11 cellular contexts compared by ENCODE assay signal in genomic region chr2:173359231-173359630, GRCh38. TPM values are rescaled to one million over a fixed set of nuclear protein-coding genes. Genes with fewer than 3 reads are reported as not detected.
DNase-seq lines count a peak whose midpoint lies in the region; ATAC-seq and TF ChIP-seq lines count a peak whose summit lies in the region.
"Had no signal": no experiment of that assay in that cellular context is flagged by ENCODE, and none has a peak within 500 bp of the region (broad histone marks: within the 10 kb centered on the region; RNA-seq: fewer than 3 reads in every experiment).

No MANE protein-coding gene starts in this region.

- H3K4me3 Mint-ChIP-seq in activated CD4-positive, alpha-beta memory T cell treated with anti-CD3 and anti-CD28 coated beads for 36 hours: no peak overlapping the region
- H3K4me3 Mint-ChIP-seq in naive thymus-derived CD8-positive, alpha-beta T cell: no peak overlapping the region
- H3K4me3 Mint-ChIP-seq: CD14-positive monocyte had no signal

- peaks cover 13% of the 10 kb centered on the region for H3K27me3 Mint-ChIP-seq in activated CD4-positive, alpha-beta memory T cell treated with anti-CD3 and anti-CD28 coated beads for 36 hours
- peaks cover 8 to 37% (median 21%) of the 10 kb centered on the region in 5 donors for H3K27me3 Mint-ChIP-seq in naive thymus-derived CD8-positive, alpha-beta T cell

- CTCF ChIA-PET in activated CD4-positive, alpha-beta memory T cell treated with anti-CD3 and anti-CD28 coated beads for 36 hours (lab: Charles Lee): no interaction called here
- CTCF ChIA-PET in RWPE1 (lab: Yijun Ruan, JAX): no interaction called here

- H3K4me3 ChIP-seq in Jurkat, Clone E6-1 (ENCODE audit: low read length): no peak overlapping the region

- ATAC-seq in GM19438 (IDR thresholded peaks at IDR 0.05; ENCODE audit: low read depth, unreplicated experiment): peak; percentile 47
- ATAC-seq in naive thymus-derived CD8-positive, alpha-beta T cell: no peak
- no peak for ATAC-seq in HG02973 (IDR thresholded peaks at IDR 0.05; ENCODE audit: unreplicated experiment)

- H3K4me1 Mint-ChIP-seq in activated CD4-positive, alpha-beta memory T cell treated with anti-CD3 and anti-CD28 coated beads for 36 hours (ENCODE audit: low read depth): peaks cover 36% of the 10 kb centered on the region
- H3K4me1 Mint-ChIP-seq in naive thymus-derived CD8-positive, alpha-beta T cell: peaks cover 2 to 16% (median 8%) of the 10 kb centered on the region in 4 donors

- no peaks in the 10 kb centered on the region for H3K9me3 Mint-ChIP-seq in activated CD4-positive, alpha-beta memory T cell treated with anti-CD3 and anti-CD28 coated beads for 36 hours
- no peaks in the 10 kb centered on the region for H3K9me3 Mint-ChIP-seq in naive thymus-derived CD8-positive, alpha-beta T cell
- H3K9me3 Mint-ChIP-seq: CD14-positive monocyte had no signal

- intact Hi-C loops in activated CD4-positive, alpha-beta memory T cell treated with anti-CD3 and anti-CD28 coated beads for 36 hours (cut with micrococcal nuclease): loop anchor here (1.0 to 10.0 kb wide), 4 partner anchors 71 to 603 kb away; no protein-coding TSS in a partner anchor

- no peak for TF ChIP-seq CTCF in RWPE1 (conservative IDR thresholded peaks at IDR 0.05; ENCODE audit: low read depth)

- H3K27ac Mint-ChIP-seq in activated CD4-positive, alpha-beta memory T cell treated with anti-CD3 and anti-CD28 coated beads for 36 hours: peak overlapping the region; percentile 64
- no peak overlapping the region for H3K27ac Mint-ChIP-seq in naive thymus-derived CD8-positive, alpha-beta T cell

- peaks cover 53% of the 10 kb centered on the region for H3K36me3 Mint-ChIP-seq in activated CD4-positive, alpha-beta memory T cell treated with anti-CD3 and anti-CD28 coated beads for 36 hours
- no peaks in the 10 kb centered on the region for H3K36me3 Mint-ChIP-seq in naive thymus-derived CD8-positive, alpha-beta T cell

- POLR2A ChIA-PET in activated CD4-positive, alpha-beta memory T cell treated with anti-CD3 and anti-CD28 coated beads for 36 hours (lab: Charles Lee): interaction anchor here (0.6 kb wide), 1 partner anchor 77 kb away, joined by 3 read pairs; no protein-coding TSS in a partner anchor
- POLR2A ChIA-PET in naive thymus-derived CD8-positive, alpha-beta T cell (lab: Charles Lee): no interaction called here
- POLR2A ChIA-PET in RWPE1 (lab: Yijun Ruan, JAX; ENCODE audit: low non-redundant PET): no interaction called here

- no peak overlapping the region for H3K27ac ChIP-seq in RWPE1

- DNase-seq in DMS79 (lab: John Stamatoyannopoulos, UW): peak; percentile 64
- peak; percentile 84 for DNase-seq in Jurkat, Clone E6-1 (ENCODE audit: low read depth, low spot score)
- DNase-seq in activated CD4-positive, alpha-beta memory T cell treated with anti-CD3 and anti-CD28 coated beads for 36 hours: no peak
- DNase-seq in naive thymus-derived CD8-positive, alpha-beta T cell: no peak
- no peak for DNase-seq in cortex of kidney (lab: John Stamatoyannopoulos, UW)
- DNase-seq in RWPE1 (ENCODE audit: low spot score): no peak
- DNase-seq: foreskin fibroblast, NCI-H1694 treated with DMSO at 0.1 percent for 48 hours had no signal

RNA-seq across cellular contexts. Expression of gene CDCA7, which starts 4.6 kb away (rescaled TPM):
- 176 TPM for polyA plus RNA-seq in Jurkat, Clone E6-1 (2012; ENCODE audit: insufficient read depth, insufficient read length)
- total RNA-seq in activated CD4-positive, alpha-beta memory T cell treated with anti-CD3 and anti-CD28 coated beads for 36 hours: 10 to 100 TPM; 59.9 to 64.1 TPM
- total RNA-seq in naive thymus-derived CD8-positive, alpha-beta T cell: under 1 TPM; 0.49 to 0.73 TPM
- 1 to 10 TPM in 1 of 3 donors, under 1 TPM in 2; 0.13 to 1.2 (median 0.70) TPM for polyA plus RNA-seq in naive thymus-derived CD8-positive, alpha-beta T cell

Comparison
In these comparisons a context has a peak if more than half of its experiments do, and no peak if none do; other contexts are left out.
1. DNase-seq: peak in DMS79 (single experiment) and Jurkat, Clone E6-1 (single experiment); none in activated CD4-positive, alpha-beta memory T cell treated with anti-CD3 and anti-CD28 coated beads for 36 hours (single experiment), naive thymus-derived CD8-positive, alpha-beta T cell (0 of 10), cortex of kidney (single experiment) and RWPE1 (single experiment).
2. RNA of gene CDCA7, which starts 4.6 kb away (total RNA-seq): 59.9 to 64.1 TPM in activated CD4-positive, alpha-beta memory T cell treated with anti-CD3 and anti-CD28 coated beads for 36 hours; 0.49 to 0.73 TPM in naive thymus-derived CD8-positive, alpha-beta T cell; every median in the first group is over 10 times any median in the second.